In the genomic region with DNA sequence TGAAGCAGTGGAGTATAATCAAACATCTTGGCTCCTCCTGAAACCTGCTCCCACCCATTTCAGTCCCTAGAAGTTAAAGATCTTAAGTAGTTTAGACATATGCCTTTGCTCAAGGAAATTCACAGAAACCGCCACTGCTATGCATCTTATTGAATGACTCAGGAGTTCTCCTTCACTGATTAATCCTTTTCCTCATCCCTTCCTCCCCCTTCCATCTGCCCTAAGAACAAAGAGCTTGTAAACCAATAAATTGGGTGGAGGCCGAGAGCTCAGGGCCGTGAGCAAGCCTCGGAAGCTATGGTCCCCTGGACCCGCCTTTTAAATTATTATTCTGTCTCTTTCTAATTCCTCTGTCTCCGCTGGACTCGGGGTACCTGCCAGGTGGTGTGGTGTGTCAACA, we compare ENCODE assay signal across 12 cellular contexts. TPM values are rescaled to one million over a fixed set of nuclear protein-coding genes. Genes with fewer than 3 reads are reported as not detected.
DNase-seq lines count a peak whose midpoint lies in the region; ATAC-seq and TF ChIP-seq lines count a peak whose summit lies in the region.
"Not testable (repeated sequence)": the region's sequence is repeated elsewhere in the genome, so short reads cannot be mapped to it uniquely, and the experiment has no call there.
"Had no signal": no experiment of that assay in that cellular context is flagged by ENCODE, and none has a peak within 500 bp of the region (broad histone marks: within the 10 kb centered on the region; RNA-seq: fewer than 3 reads in every experiment).

No MANE protein-coding gene starts in this region.

- intact Hi-C loops in left colon (cut with DNase I, micrococcal nuclease), result not testable (repeated sequence)

- DNase-seq in Caki2 (ENCODE audit: low read depth) (peak; percentile 2), HCEC 1CT (peak; percentile 45), NCI-H82 (lab: John Stamatoyannopoulos, UW) (peak; percentile 88), RPMI7951 (ENCODE audit: low read depth) (peak; percentile 20), astrocyte of the spinal cord (ENCODE audit: low read depth, low spot score) (peak; percentile 33), foreskin keratinocyte (peak in 1 of 2 donors; percentile 1), left colon (peak in 1 of 2 donors; percentile 19), renal cortical epithelial cell (ENCODE audit: low read depth) (peak; percentile 29)

- in situ Hi-C loops in Caki2 (cut with HindIII; ENCODE audit: low pct_unique_long_range_greater_than_20kb, low sequenced_read_pairs); astrocyte of the spinal cord (cut with HindIII; ENCODE audit: low sequenced_read_pairs): not testable (repeated sequence)

- H3K4me3 ChIP-seq in astrocyte of the spinal cord (ENCODE audit: low read depth, low read length), result not testable (repeated sequence)

- TF ChIP-seq CTCF in astrocyte of the spinal cord (IDR thresholded peaks at IDR 0.05; ENCODE audit: low read depth, low read length); foreskin keratinocyte (conservative IDR thresholded peaks at IDR 0.05): not testable (repeated sequence)

- H3K27me3 ChIP-seq in foreskin keratinocyte, result not testable (repeated sequence)

- not testable (repeated sequence) for H3K27ac ChIP-seq in foreskin keratinocyte

- peak; percentile 24 for ATAC-seq in foreskin keratinocyte
- peak; percentile 58 for ATAC-seq in left colon

- not testable (repeated sequence) for H3K4me1 ChIP-seq in foreskin keratinocyte

RNA-seq across cellular contexts. Expression of gene OR8G5, which starts 14.7 kb away (rescaled TPM):
- total RNA-seq in Caki2 (2014; rRNA removed; shearing (Covaris generic); ENCODE audit: low replicate concordance), result not detected in 2 replicates
- not detected in 2 replicates for total RNA-seq in RPMI7951 (2014; rRNA removed; shearing (Covaris generic))
- not detected in 2 replicates for total RNA-seq in foreskin keratinocyte
- polyA plus RNA-seq in foreskin keratinocyte, result not detected in 2 replicates
- not detected for total RNA-seq in left colon
- not detected in 2 replicates for total RNA-seq in renal cortical epithelial cell
- total RNA-seq: A673; CD8-positive, alpha-beta T cell had no signal
- polyA plus RNA-seq: BJ, CD14-positive monocyte had no signal

RNA-seq across cellular contexts. Expression of gene OR8G1, which starts 30.0 kb away (rescaled TPM):
- not detected in 2 replicates for total RNA-seq in Caki2 (2014; rRNA removed; shearing (Covaris generic); ENCODE audit: low replicate concordance)
- not detected in 2 replicates for total RNA-seq in RPMI7951 (2014; rRNA removed; shearing (Covaris generic))
- total RNA-seq in foreskin keratinocyte, result not detected in 2 replicates
- polyA plus RNA-seq in foreskin keratinocyte, result not detected in 2 replicates
- total RNA-seq in left colon, result not detected
- total RNA-seq in renal cortical epithelial cell, result not detected in 2 replicates
- total RNA-seq: A673; CD8-positive, alpha-beta T cell had no signal
- polyA plus RNA-seq: BJ, CD14-positive monocyte had no signal

RNA-seq across cellular contexts. Expression of gene OR8D1, which starts 42.9 kb away (rescaled TPM):
- not detected in 2 replicates for total RNA-seq in Caki2 (2014; rRNA removed; shearing (Covaris generic); ENCODE audit: low replicate concordance)
- not detected in 2 replicates for total RNA-seq in RPMI7951 (2014; rRNA removed; shearing (Covaris generic))
- total RNA-seq in foreskin keratinocyte, result not detected in 2 replicates
- not detected in 2 replicates for polyA plus RNA-seq in foreskin keratinocyte
- not detected for total RNA-seq in left colon
- not detected in 2 replicates for total RNA-seq in renal cortical epithelial cell
- total RNA-seq: CD8-positive, alpha-beta T cell had no signal
- polyA plus RNA-seq: BJ, CD14-positive monocyte had no signal

RNA-seq across cellular contexts. Expression of gene OR8D2, which starts 49.1 kb away (rescaled TPM):
- not detected in 2 replicates for total RNA-seq in Caki2 (2014; rRNA removed; shearing (Covaris generic); ENCODE audit: low replicate concordance)
- total RNA-seq in RPMI7951 (2014; rRNA removed; shearing (Covaris generic)), result not detected in 2 replicates
- total RNA-seq in foreskin keratinocyte, result not detected in 2 replicates
- not detected in 2 replicates for polyA plus RNA-seq in foreskin keratinocyte
- not detected for total RNA-seq in left colon
- not detected in 2 replicates for total RNA-seq in renal cortical epithelial cell
- total RNA-seq: A673; CD8-positive, alpha-beta T cell had no signal
- polyA plus RNA-seq: BJ, CD14-positive monocyte had no signal
